1 cellular context compared by ENCODE assay signal in the genomic region with DNA sequence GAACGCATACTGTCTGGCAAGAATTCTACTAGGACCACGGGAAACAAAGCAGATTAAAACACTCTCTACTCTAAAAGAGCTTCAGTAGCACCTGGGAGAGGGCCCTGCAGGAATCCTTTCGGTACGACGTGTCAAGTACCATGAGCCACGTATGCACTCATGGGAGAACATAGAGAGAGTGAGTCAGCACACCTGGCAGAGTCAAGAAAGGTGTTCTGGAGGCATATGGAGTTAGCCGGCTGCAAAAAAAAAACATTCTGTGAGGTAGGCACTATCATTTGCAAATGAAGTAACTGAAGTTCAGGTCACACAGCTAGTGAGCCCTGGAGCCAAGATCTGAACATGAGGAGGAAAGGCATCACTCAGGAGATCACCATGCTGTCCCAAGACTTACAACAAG.
TF ChIP-seq lines count a peak whose summit lies in the region.

No MANE protein-coding gene starts in this region.

TF ChIP-seq in WTC11, 78 proteins besides CTCF, POLR2A, EP300 and RAD21 (continued from another document):
- no peak for TF ChIP-seq STAT6 (CRISPR knock-in tag; conservative IDR thresholded peaks at IDR 0.05; ENCODE audit: low read depth)
